ENCODE assay signal across 9 cellular contexts in genomic region chr15:76342382-76343201, GRCh38. TPM values are rescaled to one million over a fixed set of nuclear protein-coding genes. Genes with fewer than 3 reads are reported as not detected.
A peak's percentile ranks its signal among the peaks of the same experiment; 100 is the strongest.
DNase-seq lines count a peak whose midpoint lies in the region; ATAC-seq and TF ChIP-seq lines count a peak whose summit lies in the region.
"Had no signal": no experiment of that assay in that cellular context is flagged by ENCODE, and none has a peak within 500 bp of the region (broad histone marks: within the 10 kb centered on the region; RNA-seq: fewer than 3 reads in every experiment).

No MANE protein-coding gene starts in this region.

- H3K27me3 Mint-ChIP-seq in activated CD8-positive, alpha-beta T cell treated with anti-CD3 and anti-CD28 coated beads, Interleukin-2, amount 10 ng/mL, durations not matched to agents 7 days and 5 days (ENCODE audit: low read depth) = peaks cover 72% of the 10 kb centered on the region
- peaks cover 70% of the 10 kb centered on the region for H3K27me3 Mint-ChIP-seq in activated CD8-positive, alpha-beta T cell treated with anti-CD3 and anti-CD28 coated beads for 36 hours
- H3K27me3 Mint-ChIP-seq in T-helper 17 cell = peaks cover 73% of the 10 kb centered on the region
- H3K27me3 Mint-ChIP-seq in stimulated activated memory B cell treated with anti-CD40 and anti-IgM and Interleukin-4, amounts not matched to agents 10 μg/mL and 1 μg/mL and 100 μg/mL, for 72 hours = peaks cover 77% of the 10 kb centered on the region

- no peak for DNase-seq in activated CD8-positive, alpha-beta T cell treated with anti-CD3 and anti-CD28 coated beads, Interleukin-2, amount 10 ng/mL, durations not matched to agents 7 days and 5 days
- no peak for DNase-seq in activated CD8-positive, alpha-beta T cell treated with anti-CD3 and anti-CD28 coated beads for 36 hours
- DNase-seq in T-helper 17 cell = no peak
- DNase-seq in iPS-NIHi11 (ENCODE audit: low spot score) = peak; percentile 80
- no peak for DNase-seq in amygdala (lab: John Stamatoyannopoulos, UW)
- DNase-seq in lower leg skin (ENCODE audit: low spot score in 2 of 2) = no peak
- no peak for DNase-seq in upper lobe of right lung
- DNase-seq: cortex of kidney had no signal

- peaks cover 100% of the 10 kb centered on the region for H3K27me3 ChIP-seq in upper lobe of right lung

- no peak overlapping the region for H3K27ac Mint-ChIP-seq in activated CD8-positive, alpha-beta T cell treated with anti-CD3 and anti-CD28 coated beads, Interleukin-2, amount 10 ng/mL, durations not matched to agents 7 days and 5 days
- H3K27ac Mint-ChIP-seq in activated CD8-positive, alpha-beta T cell treated with anti-CD3 and anti-CD28 coated beads for 36 hours = no peak overlapping the region
- H3K27ac Mint-ChIP-seq in T-helper 17 cell = no peak overlapping the region
- H3K27ac Mint-ChIP-seq in stimulated activated memory B cell treated with anti-CD40 and anti-IgM and Interleukin-4, amounts not matched to agents 10 μg/mL and 1 μg/mL and 100 μg/mL, for 72 hours = peak overlapping the region; percentile 48

- no peak overlapping the region for H3K27ac ChIP-seq in upper lobe of right lung

- no peaks in the 10 kb centered on the region for H3K36me3 ChIP-seq in upper lobe of right lung

- intact Hi-C loops in activated CD8-positive, alpha-beta T cell treated with anti-CD3 and anti-CD28 coated beads for 36 hours (cut with micrococcal nuclease) = no loop called here
- intact Hi-C loops in lower leg skin (cut with DNase I; ENCODE audit: low total_unique reads) = no loop called here
- intact Hi-C loops in upper lobe of right lung (cut with DNase I) = no loop called here

- POLR2A ChIA-PET in activated CD8-positive, alpha-beta T cell treated with anti-CD3 and anti-CD28 coated beads, Interleukin-2, amount 10 ng/mL, durations not matched to agents 7 days and 5 days (lab: Charles Lee) = no interaction called here
- POLR2A ChIA-PET in activated CD8-positive, alpha-beta T cell treated with anti-CD3 and anti-CD28 coated beads for 36 hours (lab: Charles Lee) = no interaction called here

- peaks cover 52% of the 10 kb centered on the region for H3K4me1 ChIP-seq in upper lobe of right lung

- 6% methylated on average over 38 to 79 of the region's 87 CpGs for WGBS in lower leg skin, 2 donors

- peaks cover 5% of the 10 kb centered on the region for H3K36me3 Mint-ChIP-seq in activated CD8-positive, alpha-beta T cell treated with anti-CD3 and anti-CD28 coated beads, Interleukin-2, amount 10 ng/mL, durations not matched to agents 7 days and 5 days (ENCODE audit: low read depth)
- H3K36me3 Mint-ChIP-seq in activated CD8-positive, alpha-beta T cell treated with anti-CD3 and anti-CD28 coated beads for 36 hours (ENCODE audit: low read depth) = no peaks in the 10 kb centered on the region
- peaks cover 17% of the 10 kb centered on the region for H3K36me3 Mint-ChIP-seq in T-helper 17 cell (ENCODE audit: low read depth)
- H3K36me3 Mint-ChIP-seq in stimulated activated memory B cell treated with anti-CD40 and anti-IgM and Interleukin-4, amounts not matched to agents 10 μg/mL and 1 μg/mL and 100 μg/mL, for 72 hours = no peaks in the 10 kb centered on the region

- TF ChIP-seq POLR2A in lower leg skin (IDR thresholded peaks at IDR 0.05) = no peak

- no peaks in the 10 kb centered on the region for H3K9me3 Mint-ChIP-seq in activated CD8-positive, alpha-beta T cell treated with anti-CD3 and anti-CD28 coated beads, Interleukin-2, amount 10 ng/mL, durations not matched to agents 7 days and 5 days (ENCODE audit: insufficient read depth)
- no peaks in the 10 kb centered on the region for H3K9me3 Mint-ChIP-seq in activated CD8-positive, alpha-beta T cell treated with anti-CD3 and anti-CD28 coated beads for 36 hours
- no peaks in the 10 kb centered on the region for H3K9me3 Mint-ChIP-seq in stimulated activated memory B cell treated with anti-CD40 and anti-IgM and Interleukin-4, amounts not matched to agents 10 μg/mL and 1 μg/mL and 100 μg/mL, for 72 hours

- H3K9me3 ChIP-seq in T-helper 17 cell (ENCODE audit: control insufficient read depth, low read length, poor library complexity, severe bottlenecking) = no peaks in the 10 kb centered on the region
- no peaks in the 10 kb centered on the region for H3K9me3 ChIP-seq in upper lobe of right lung

- TF ChIP-seq CTCF in activated CD8-positive, alpha-beta T cell treated with anti-CD3 and anti-CD28 coated beads for 36 hours (IDR thresholded peaks at IDR 0.05) = no peak
- TF ChIP-seq CTCF in lower leg skin (IDR thresholded peaks at IDR 0.05) (no peak), upper lobe of right lung (IDR thresholded peaks at IDR 0.05) (no peak)

- CTCF ChIA-PET in activated CD8-positive, alpha-beta T cell treated with anti-CD3 and anti-CD28 coated beads, Interleukin-2, amount 10 ng/mL, durations not matched to agents 7 days and 5 days (lab: Charles Lee) = no interaction called here
- CTCF ChIA-PET in activated CD8-positive, alpha-beta T cell treated with anti-CD3 and anti-CD28 coated beads for 36 hours (lab: Charles Lee) = interaction anchor here (1.1 to 1.2 kb wide), 2 partner anchors 13 to 108 kb away, joined by 3 read pairs; no protein-coding TSS in a partner anchor

- H3K4me3 ChIP-seq in lower leg skin (ENCODE audit: low read depth, poor library complexity, severe bottlenecking) = no peak overlapping the region
- no peak overlapping the region for H3K4me3 ChIP-seq in upper lobe of right lung

- H3K4me1 Mint-ChIP-seq in activated CD8-positive, alpha-beta T cell treated with anti-CD3 and anti-CD28 coated beads, Interleukin-2, amount 10 ng/mL, durations not matched to agents 7 days and 5 days (ENCODE audit: low read depth) = peaks cover 53% of the 10 kb centered on the region
- H3K4me1 Mint-ChIP-seq in activated CD8-positive, alpha-beta T cell treated with anti-CD3 and anti-CD28 coated beads for 36 hours (ENCODE audit: low read depth) = peaks cover 38% of the 10 kb centered on the region
- peaks cover 34% of the 10 kb centered on the region for H3K4me1 Mint-ChIP-seq in T-helper 17 cell
- H3K4me1 Mint-ChIP-seq in stimulated activated memory B cell treated with anti-CD40 and anti-IgM and Interleukin-4, amounts not matched to agents 10 μg/mL and 1 μg/mL and 100 μg/mL, for 72 hours = peaks cover 54% of the 10 kb centered on the region

- no peak for ATAC-seq in activated CD8-positive, alpha-beta T cell treated with anti-CD3 and anti-CD28 coated beads, Interleukin-2, amount 10 ng/mL, durations not matched to agents 7 days and 5 days
- ATAC-seq in activated CD8-positive, alpha-beta T cell treated with anti-CD3 and anti-CD28 coated beads for 36 hours = no peak
- ATAC-seq in T-helper 17 cell = no peak
- no peak for ATAC-seq in stimulated activated memory B cell treated with anti-CD40 and anti-IgM and Interleukin-4, amounts not matched to agents 10 μg/mL and 1 μg/mL and 100 μg/mL, for 72 hours
- ATAC-seq in upper lobe of right lung = no peak

- H3K4me3 Mint-ChIP-seq in activated CD8-positive, alpha-beta T cell treated with anti-CD3 and anti-CD28 coated beads, Interleukin-2, amount 10 ng/mL, durations not matched to agents 7 days and 5 days = peak overlapping the region; percentile 31
- no peak overlapping the region for H3K4me3 Mint-ChIP-seq in activated CD8-positive, alpha-beta T cell treated with anti-CD3 and anti-CD28 coated beads for 36 hours
- H3K4me3 Mint-ChIP-seq in T-helper 17 cell = peak overlapping the region; percentile 93
- H3K4me3 Mint-ChIP-seq in stimulated activated memory B cell treated with anti-CD40 and anti-IgM and Interleukin-4, amounts not matched to agents 10 μg/mL and 1 μg/mL and 100 μg/mL, for 72 hours = no peak overlapping the region

RNA-seq across cellular contexts. Expression of gene ISL2, which starts 6.0 kb away (rescaled TPM):
- total RNA-seq in activated CD8-positive, alpha-beta T cell treated with anti-CD3 and anti-CD28 coated beads, Interleukin-2, amount 10 ng/mL, durations not matched to agents 7 days and 5 days = under 1 TPM; 0.32 to 0.37 TPM
- under 1 TPM in 1 of 2 experiments, not detected in 1; 0.22 TPM for total RNA-seq in activated CD8-positive, alpha-beta T cell treated with anti-CD3 and anti-CD28 coated beads for 36 hours
- total RNA-seq in T-helper 17 cell = not detected
- not detected for total RNA-seq in lower leg skin
- total RNA-seq in upper lobe of right lung = not detected

RNA-seq across cellular contexts. Expression of gene ETFA, which starts 31.3 kb away (rescaled TPM):
- total RNA-seq in activated CD8-positive, alpha-beta T cell treated with anti-CD3 and anti-CD28 coated beads, Interleukin-2, amount 10 ng/mL, durations not matched to agents 7 days and 5 days = 100 to 1,000 TPM; 108 to 111 TPM
- total RNA-seq in activated CD8-positive, alpha-beta T cell treated with anti-CD3 and anti-CD28 coated beads for 36 hours = 100 to 1,000 TPM; 159 to 164 TPM
- total RNA-seq in T-helper 17 cell (10 to 100 TPM; 37.0 to 68.2 TPM), lower leg skin (100 to 1,000 TPM in 1 of 4 donors, 10 to 100 TPM in 3; 65.1 to 110 (median 67.5) TPM), upper lobe of right lung (71.3 TPM)

Comparison
In these comparisons a context has a peak if more than half of its experiments do, and no peak if none do; other contexts are left out.
1. H3K4me3 Mint-ChIP-seq: peak in activated CD8-positive, alpha-beta T cell treated with anti-CD3 and anti-CD28 coated beads, Interleukin-2, amount 10 ng/mL, durations not matched to agents 7 days and 5 days (single experiment) and T-helper 17 cell (single experiment); none in activated CD8-positive, alpha-beta T cell treated with anti-CD3 and anti-CD28 coated beads for 36 hours (single experiment) and stimulated activated memory B cell treated with anti-CD40 and anti-IgM and Interleukin-4, amounts not matched to agents 10 μg/mL and 1 μg/mL and 100 μg/mL, for 72 hours (single experiment).